In genomic region chr4:159778298-159778697, GRCh38 we compare ENCODE assay signal across 21 cellular contexts.
DNase-seq lines count a peak whose midpoint lies in the region; ATAC-seq, FAIRE-seq and TF ChIP-seq lines count a peak whose summit lies in the region.
"Had no signal": no experiment of that assay in that cellular context is flagged by ENCODE, and none has a peak within 500 bp of the region (broad histone marks: within the 10 kb centered on the region; RNA-seq: fewer than 3 reads in every experiment).

No MANE protein-coding gene starts in this region.

- intact Hi-C loops in esophagus muscularis mucosa (cut with DNase I) = no loop called here

- no peak overlapping the region for H3K9ac ChIP-seq in OCI-LY3 (ENCODE audit: low read length)
- H3K9ac ChIP-seq: BLaER1 treated with 17β-estradiol and CSF1 and Interleukin-3, amounts not matched to agents 10 nM and 100 nM had no signal

- H3K27ac ChIP-seq in OCI-LY3 (ENCODE audit: low read length) = no peak overlapping the region
- no peak overlapping the region for H3K27ac ChIP-seq in esophagus muscularis mucosa (replicated peaks in 1 of 4)
- H3K27ac ChIP-seq: BLaER1 treated with 17β-estradiol and CSF1 and Interleukin-3, amounts not matched to agents 10 nM and 100 nM had no signal

- H3K36me3 ChIP-seq in OCI-LY3 (replicated peaks; ENCODE audit: low read depth, low read length) = no peaks in the 10 kb centered on the region
- H3K36me3 ChIP-seq in esophagus muscularis mucosa = no peaks in the 10 kb centered on the region
- H3K36me3 ChIP-seq: BLaER1 treated with 17β-estradiol and CSF1 and Interleukin-3, amounts not matched to agents 10 nM and 100 nM had no signal

- no peaks in the 10 kb centered on the region for H4K20me1 ChIP-seq in OCI-LY3 (ENCODE audit: insufficient read depth, low read length)
- H4K20me1 ChIP-seq: BLaER1 treated with 17β-estradiol and CSF1 and Interleukin-3, amounts not matched to agents 10 nM and 100 nM had no signal

- in situ Hi-C loops in KBM-7 (cut with MboI; ENCODE audit: low pct_unique_long_range_greater_than_20kb, low sequenced_read_pairs) = no loop called here

- H3K4me1 ChIP-seq in OCI-LY3 (ENCODE audit: low read length) = peaks cover 21% of the 10 kb centered on the region
- H3K4me1 ChIP-seq in esophagus muscularis mucosa = no peaks in the 10 kb centered on the region
- H3K4me1 ChIP-seq: BLaER1 treated with 17β-estradiol and CSF1 and Interleukin-3, amounts not matched to agents 10 nM and 100 nM had no signal

- FAIRE-seq in D721Med (lab: Jason Lieb, UNC) = peak; percentile 41
- FAIRE-seq: A204.1, G401.6, GM12892, RCC 7860 had no signal

- no peaks in the 10 kb centered on the region for H3K27me3 ChIP-seq in OCI-LY3 (ENCODE audit: low read depth, low read length)
- no peaks in the 10 kb centered on the region for H3K27me3 ChIP-seq in esophagus muscularis mucosa
- H3K27me3 ChIP-seq: BLaER1 treated with 17β-estradiol and CSF1 and Interleukin-3, amounts not matched to agents 10 nM and 100 nM had no signal

- TF ChIP-seq EP300 in esophagus muscularis mucosa (IDR thresholded peaks at IDR 0.05) = no peak

- H3K9me3 ChIP-seq in OCI-LY3 (ENCODE audit: insufficient read depth, low read length) (no peaks in the 10 kb centered on the region), esophagus muscularis mucosa (no peaks in the 10 kb centered on the region)
- H3K9me3 ChIP-seq: BLaER1 treated with 17β-estradiol and CSF1 and Interleukin-3, amounts not matched to agents 10 nM and 100 nM had no signal

- TF ChIP-seq CTCF in D721Med (IDR thresholded peaks at IDR 0.05; ENCODE audit: insufficient read depth, missing control alignments) (no peak), OCI-LY3 (IDR thresholded peaks at IDR 0.05; ENCODE audit: low read depth, low read length) (no peak), esophagus muscularis mucosa (IDR thresholded peaks at IDR 0.05) (no peak)

- H2AFZ ChIP-seq in OCI-LY3 (ENCODE audit: low read depth, low read length) = no peak overlapping the region

- no peak for TF ChIP-seq POLR2A in esophagus muscularis mucosa (IDR thresholded peaks at IDR 0.05; ENCODE audit: low read depth)

- H3K4me3 ChIP-seq in OCI-LY3 (ENCODE audit: low read length) = no peak overlapping the region
- H3K4me3 ChIP-seq in esophagus muscularis mucosa = no peak overlapping the region
- H3K4me3 ChIP-seq: BLaER1 treated with 17β-estradiol and CSF1 and Interleukin-3, amounts not matched to agents 10 nM and 100 nM had no signal

- ATAC-seq in GM18870 (IDR thresholded peaks at IDR 0.05; ENCODE audit: unreplicated experiment) = peak; percentile 56

- H3K79me2 ChIP-seq in OCI-LY3 (ENCODE audit: low read length) = no peaks in the 10 kb centered on the region

- DNase-seq in D721Med (ENCODE audit: insufficient read length, low spot score) = no peak
- DNase-seq in KBM-7 = peak; percentile 17
- DNase-seq in DMS 273 treated with DMSO at 0.1 percent for 48 hours (lab: John Stamatoyannopoulos, UW) = no peak
- DNase-seq in central memory CD4-positive, alpha-beta T cell = no peak
- DNase-seq in anterior cingulate cortex (lab: John Stamatoyannopoulos, UW) = no peak
- DNase-seq in esophagus muscularis mucosa (ENCODE audit: extremely low spot score) = no peak
- DNase-seq: CD8-positive, alpha-beta memory T cell; DND-41; GOT3; NCI-H1092 treated with DMSO at 0.1 percent for 48 hours; NCI-H2081 treated with DMSO at 0.1 percent for 48 hours; NCI-H510A; Right ventricle myocardium superior; SW 1271 had no signal

- peak overlapping the region; percentile 26 for H3K4me2 ChIP-seq in OCI-LY3 (ENCODE audit: low read length)
- H3K4me2 ChIP-seq: BLaER1 treated with 17β-estradiol and CSF1 and Interleukin-3, amounts not matched to agents 10 nM and 100 nM had no signal
